8 cellular contexts compared by ENCODE assay signal in the genomic region with DNA sequence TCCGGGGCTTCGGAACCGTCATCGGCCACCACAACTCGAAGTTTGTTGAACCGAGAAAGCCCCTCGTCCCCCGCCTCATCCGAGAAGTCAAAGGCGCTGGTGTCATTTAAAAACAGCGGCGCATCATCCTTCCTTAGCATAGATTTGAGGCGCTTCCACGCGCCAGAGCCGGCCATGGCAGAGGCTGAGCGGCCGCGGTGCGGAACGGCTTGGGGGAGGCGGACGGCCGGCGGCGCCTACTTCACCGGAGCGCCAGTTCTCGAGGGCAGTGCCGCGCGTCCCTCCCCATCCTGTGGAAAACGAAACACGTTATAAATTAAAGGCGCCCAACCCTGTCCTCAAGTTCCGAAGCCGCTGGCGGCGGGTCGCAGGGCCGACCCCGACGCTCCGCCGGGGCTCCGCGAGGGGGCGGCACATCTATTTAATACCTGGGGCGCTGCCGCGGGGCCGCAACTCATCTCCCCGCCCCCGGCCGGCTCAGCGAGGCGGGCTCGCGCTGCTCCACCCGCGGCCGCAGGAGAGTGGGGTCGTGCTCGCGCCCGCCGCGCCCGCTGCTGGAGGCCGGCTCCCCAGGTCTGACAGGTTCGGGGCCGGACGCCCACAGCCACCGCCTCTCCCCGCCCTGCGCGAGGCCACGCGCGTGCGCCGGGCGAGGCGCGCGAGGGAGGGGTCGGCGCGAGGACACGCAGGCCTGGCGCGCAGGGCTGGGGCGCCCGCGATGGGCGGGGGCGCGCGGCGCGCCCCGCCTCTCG.
DNase-seq lines count a peak whose midpoint lies in the region; ATAC-seq lines count a peak whose summit lies in the region.

A gene with protein sequence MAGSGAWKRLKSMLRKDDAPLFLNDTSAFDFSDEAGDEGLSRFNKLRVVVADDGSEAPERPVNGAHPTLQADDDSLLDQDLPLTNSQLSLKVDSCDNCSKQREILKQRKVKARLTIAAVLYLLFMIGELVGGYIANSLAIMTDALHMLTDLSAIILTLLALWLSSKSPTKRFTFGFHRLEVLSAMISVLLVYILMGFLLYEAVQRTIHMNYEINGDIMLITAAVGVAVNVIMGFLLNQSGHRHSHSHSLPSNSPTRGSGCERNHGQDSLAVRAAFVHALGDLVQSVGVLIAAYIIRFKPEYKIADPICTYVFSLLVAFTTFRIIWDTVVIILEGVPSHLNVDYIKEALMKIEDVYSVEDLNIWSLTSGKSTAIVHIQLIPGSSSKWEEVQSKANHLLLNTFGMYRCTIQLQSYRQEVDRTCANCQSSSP (minus strand): TSS at position 577 of the 752 bp plus-strand sequence. CDS start 401 bp downstream, at position 176.

- ATAC-seq in GM18873 (IDR thresholded peaks at IDR 0.05; ENCODE audit: low FRiP score, unreplicated experiment) (peak; percentile 51), HG03135 (IDR thresholded peaks at IDR 0.05; ENCODE audit: unreplicated experiment) (peak; percentile 57)

- DNase-seq in AG08396 (ENCODE audit: low spot score) (peak; percentile 91), RKO (ENCODE audit: low spot score) (peak; percentile 35), germinal center (ENCODE audit: low spot score) (peak; percentile 84), nucleus accumbens (lab: John Stamatoyannopoulos, UW) (peak in 53 of 56 donors; percentile 14 to 91 (median 72)), superior temporal gyrus (ENCODE audit: extremely low spot score) (peak; percentile 73)
- DNase-seq in activated naive CD4-positive, alpha-beta T cell treated with Interleukin-2 at 50 U/mL for 16 hours: peak; percentile 71

Comparison
In these comparisons a context has a peak if more than half of its experiments do, and no peak if none do; other contexts are left out.
1. Peak in every context shown above with its lines: DNase-seq and ATAC-seq.
2. DNase-seq: peak in every context shown above with its lines; median percentile 91 in AG08396; 84 in germinal center; 73 in superior temporal gyrus; 72 in nucleus accumbens; 71 in activated naive CD4-positive, alpha-beta T cell treated with Interleukin-2 at 50 U/mL for 16 hours; 35 in RKO.